ENCODE assay signal across 18 cellular contexts in the genomic region with DNA sequence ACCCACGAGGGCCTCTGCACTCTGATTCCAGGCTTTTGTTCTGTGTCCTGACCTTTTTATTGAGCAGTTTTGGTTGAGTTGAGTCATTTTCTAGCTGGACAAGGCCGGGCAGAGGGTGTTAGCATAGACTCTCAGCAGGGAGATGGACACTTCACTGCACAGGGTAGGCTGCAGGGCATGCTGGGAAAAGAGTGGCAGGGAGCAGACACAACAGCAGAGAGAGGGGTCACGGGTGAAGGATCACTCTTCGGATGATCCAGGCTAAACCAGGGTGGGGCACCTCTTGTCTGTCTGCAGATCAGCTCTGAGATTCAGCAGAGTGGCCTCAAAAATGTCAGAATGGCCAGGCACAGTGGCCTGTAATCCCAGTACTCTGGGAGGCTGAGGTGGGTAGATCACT.
"Had no signal": no experiment of that assay in that cellular context is flagged by ENCODE, and none has a peak within 500 bp of the region (broad histone marks: within the 10 kb centered on the region; RNA-seq: fewer than 3 reads in every experiment).

No MANE protein-coding gene starts in this region.

- H3K27me3 ChIP-seq: foreskin keratinocyte, ovary, SJSA1 had no signal

- H3K9me3 Mint-ChIP-seq: activated B cell treated with CpG ODN at 0.5 μM for 24 hours; activated CD4-positive, alpha-beta T cell treated with anti-CD3 and anti-CD28 coated beads, Interleukin-2, amount 10 ng/mL, durations not matched to agents 24 days and 14 days; activated naive CD4-positive, alpha-beta T cell treated with anti-CD3 and anti-CD28 coated beads, Interleukin-2, amount 50 U/mL, for 24 hours; activated T-cell treated with anti-CD3 and anti-CD28 coated beads, Interleukin-2, amount 50 U/mL, for 4 hours had no signal

- H3K9me3 ChIP-seq: adrenal gland, ovary, SJSA1, transverse colon had no signal

- H3K4me1 ChIP-seq: adrenal gland, foreskin keratinocyte, SJSA1, transverse colon had no signal

- H3K36me3 ChIP-seq: adrenal gland, ovary, SJSA1, transverse colon had no signal

- H3K27ac ChIP-seq: adrenal gland, foreskin keratinocyte, ovary, SJSA1, transverse colon had no signal

- H3K4me3 ChIP-seq: adrenal gland, ovary, SJSA1, transverse colon had no signal

- H3K27ac Mint-ChIP-seq: activated B cell treated with CpG ODN at 0.5 μM for 24 hours; activated CD4-positive, alpha-beta T cell treated with anti-CD3 and anti-CD28 coated beads, Interleukin-2, amount 10 ng/mL, durations not matched to agents 24 days and 14 days; activated naive CD4-positive, alpha-beta T cell treated with anti-CD3 and anti-CD28 coated beads, Interleukin-2, amount 50 U/mL, for 24 hours had no signal

- ATAC-seq: activated T-cell treated with anti-CD3 and anti-CD28 coated beads, Interleukin-2, amount 50 U/mL, for 4 hours; foreskin keratinocyte had no signal

- H3K4me3 Mint-ChIP-seq: activated B cell treated with CpG ODN at 0.5 μM for 24 hours; activated CD4-positive, alpha-beta T cell treated with anti-CD3 and anti-CD28 coated beads, Interleukin-2, amount 10 ng/mL, durations not matched to agents 24 days and 14 days; activated naive CD4-positive, alpha-beta T cell treated with anti-CD3 and anti-CD28 coated beads, Interleukin-2, amount 50 U/mL, for 24 hours; activated T-cell treated with anti-CD3 and anti-CD28 coated beads, Interleukin-2, amount 50 U/mL, for 4 hours had no signal

- H3K4me1 Mint-ChIP-seq: activated B cell treated with CpG ODN at 0.5 μM for 24 hours; activated CD4-positive, alpha-beta T cell treated with anti-CD3 and anti-CD28 coated beads, Interleukin-2, amount 10 ng/mL, durations not matched to agents 24 days and 14 days; activated naive CD4-positive, alpha-beta T cell treated with anti-CD3 and anti-CD28 coated beads, Interleukin-2, amount 50 U/mL, for 24 hours had no signal

- DNase-seq: activated B cell treated with CpG ODN at 0.5 μM for 24 hours; activated CD4-positive, alpha-beta T cell treated with anti-CD3 and anti-CD28 coated beads, Interleukin-2, amount 10 ng/mL, durations not matched to agents 24 days and 14 days; activated effector memory CD4-positive, alpha-beta T cell treated with anti-CD3 and anti-CD28 coated beads, Interleukin-2, amount 50 U/mL, for 16 hours; activated T-cell treated with anti-CD3 and anti-CD28 coated beads, Interleukin-2, amount 50 U/mL, for 4 hours; foreskin keratinocyte; glutamatergic neuron; hypothalamus; mesendoderm; ovary; stimulated activated CD4-positive, alpha-beta T cell treated with anti-CD3 and anti-CD28 coated beads, Interleukin-15, amount 100 ng/mL, for 24 hours; stimulated activated CD4-positive, alpha-beta T cell treated with anti-CD3 and anti-CD28 coated beads, Interleukin-4, amount 100 ng/mL, for 1 hour; stimulated activated naive CD4-positive, alpha-beta T cell; substantia nigra; SW 1271; transverse colon had no signal

- H3K36me3 Mint-ChIP-seq: activated naive CD4-positive, alpha-beta T cell treated with anti-CD3 and anti-CD28 coated beads, Interleukin-2, amount 50 U/mL, for 24 hours had no signal

- H3K27me3 Mint-ChIP-seq: activated CD4-positive, alpha-beta T cell treated with anti-CD3 and anti-CD28 coated beads, Interleukin-2, amount 10 ng/mL, durations not matched to agents 24 days and 14 days had no signal
